ENCODE assay signal across 1 cellular context in the genomic region with DNA sequence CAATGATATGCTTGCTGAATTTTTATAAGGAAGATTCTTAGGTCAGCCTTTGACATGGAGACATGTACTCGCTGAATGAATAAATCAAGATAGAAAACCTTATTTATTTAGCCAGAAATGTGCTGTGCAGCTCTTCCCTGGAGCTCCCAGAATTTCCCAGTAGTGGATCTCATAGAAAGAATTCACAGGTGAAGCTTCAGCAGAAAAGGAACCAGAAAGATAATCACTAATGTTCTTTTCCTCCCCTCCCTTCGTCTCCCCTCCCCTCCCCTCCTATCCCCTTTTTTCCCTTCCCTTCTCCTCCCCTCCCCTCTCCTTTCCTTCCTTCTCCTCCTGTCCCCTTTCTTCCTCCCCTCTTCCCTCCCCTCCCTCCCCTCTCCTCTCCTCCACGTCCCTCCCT.
A peak's percentile ranks its signal among the peaks of the same experiment; 100 is the strongest.
TF ChIP-seq lines count a peak whose summit lies in the region.

No MANE protein-coding gene starts in this region.

TF ChIP-seq in HepG2, 621 proteins besides CTCF, POLR2A, EP300 and RAD21 (continued from another document):
- TF ChIP-seq HNRNPK (IDR thresholded peaks at IDR 0.05; ENCODE audit: low read depth, low read length, poor library complexity, severe bottlenecking) (peak; percentile 93), AKAP8 (CRISPR knock-in tag; IDR thresholded peaks at IDR 0.05) (no peak), HBP1 (CRISPR knock-in tag; IDR thresholded peaks at IDR 0.05; ENCODE audit: low read depth) (no peak), PCBP2 (optimal IDR thresholded peaks at IDR 0.05; ENCODE audit: low read depth, low read length, poor library complexity, severe bottlenecking) (peak; percentile 68)
- TF ChIP-seq, protein P1, sequence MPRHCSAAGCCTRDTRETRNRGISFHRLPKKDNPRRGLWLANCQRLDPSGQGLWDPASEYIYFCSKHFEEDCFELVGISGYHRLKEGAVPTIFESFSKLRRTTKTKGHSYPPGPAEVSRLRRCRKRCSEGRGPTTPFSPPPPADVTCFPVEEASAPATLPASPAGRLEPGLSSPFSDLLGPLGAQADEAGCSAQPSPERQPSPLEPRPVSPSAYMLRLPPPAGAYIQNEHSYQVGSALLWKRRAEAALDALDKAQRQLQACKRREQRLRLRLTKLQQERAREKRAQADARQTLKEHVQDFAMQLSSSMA (CRISPR knock-in tag; IDR thresholded peaks at IDR 0.05), result no peak
- TF ChIP-seq, protein P2, sequence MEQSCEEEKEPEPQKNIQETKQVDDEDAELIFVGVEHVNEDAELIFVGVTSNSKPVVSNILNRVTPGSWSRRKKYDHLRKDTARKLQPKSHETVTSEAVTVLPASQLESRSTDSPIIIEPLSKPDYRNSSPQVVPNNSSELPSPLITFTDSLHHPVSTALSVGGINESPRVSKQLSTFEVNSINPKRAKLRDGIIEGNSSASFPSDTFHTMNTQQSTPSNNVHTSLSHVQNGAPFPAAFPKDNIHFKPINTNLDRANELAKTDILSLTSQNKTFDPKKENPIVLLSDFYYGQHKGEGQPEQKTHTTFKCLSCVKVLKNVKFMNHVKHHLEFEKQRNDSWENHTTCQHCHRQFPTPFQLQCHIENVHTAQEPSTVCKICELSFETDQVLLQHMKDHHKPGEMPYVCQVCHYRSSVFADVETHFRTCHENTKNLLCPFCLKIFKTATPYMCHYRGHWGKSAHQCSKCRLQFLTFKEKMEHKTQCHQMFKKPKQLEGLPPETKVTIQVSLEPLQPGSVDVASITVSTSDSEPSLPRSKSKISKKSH (CRISPR knock-in tag; IDR thresholded peaks at IDR 0.05; ENCODE audit: borderline replicate concordance), result no peak
